In genomic region chr11:10504490-10504889, GRCh38 we compare ENCODE assay signal across 14 cellular contexts.
"Had no signal": no experiment of that assay in that cellular context is flagged by ENCODE, and none has a peak within 500 bp of the region (broad histone marks: within the 10 kb centered on the region; RNA-seq: fewer than 3 reads in every experiment).

No MANE protein-coding gene starts in this region.

- H3K4me3 Mint-ChIP-seq: activated B cell treated with CpG ODN at 0.5 μM for 24 hours; activated CD8-positive, alpha-beta T cell treated with anti-CD3 and anti-CD28 coated beads for 36 hours; activated T-helper 1 cell treated with anti-CD3 and anti-CD28 coated beads, Interleukin-12 subunit alpha, Interleukin-12 subunit beta, Interleukin-2, Interleukin-4 antibody, amounts not matched to agents 30 ng/mL and 10 ng/mL and 1 ng/mL, durations not matched to agents 14 hours and 24 hours and 36 hours; T-helper 2 cell treated with Interferon-gamma antibody and Interleukin-4, amounts not matched to agents 5 μg/mL and 100 μg/mL, for 36 hours had no signal

- H3K27ac Mint-ChIP-seq: activated CD8-positive, alpha-beta T cell treated with anti-CD3 and anti-CD28 coated beads for 36 hours; activated T-helper 1 cell treated with anti-CD3 and anti-CD28 coated beads, Interleukin-12 subunit alpha, Interleukin-12 subunit beta, Interleukin-2, Interleukin-4 antibody, amounts not matched to agents 30 ng/mL and 10 ng/mL and 1 ng/mL, durations not matched to agents 14 hours and 24 hours and 36 hours; T-helper 2 cell treated with Interferon-gamma antibody and Interleukin-4, amounts not matched to agents 5 μg/mL and 100 μg/mL, for 36 hours had no signal

- DNase-seq: activated B cell treated with CpG ODN at 0.5 μM for 24 hours; activated CD4-positive, alpha-beta T cell treated with anti-CD3 and anti-CD28 coated beads for 48 hours; activated CD8-positive, alpha-beta memory T cell treated with anti-CD3 and anti-CD28 coated beads, Interleukin-2, amount 50 U/mL, for 4 hours; activated CD8-positive, alpha-beta T cell treated with anti-CD3 and anti-CD28 coated beads for 36 hours; aorta; heart right ventricle; midbrain; retina; stimulated activated CD4-positive, alpha-beta T cell treated with anti-CD3 and anti-CD28 coated beads, Interleukin-2, amount 100 ng/mL, for 48 hours; stimulated activated naive CD4-positive, alpha-beta T cell; transverse colon had no signal

- H3K4me3 ChIP-seq: gastroesophageal sphincter, heart right ventricle, transverse colon had no signal

- H3K9me3 ChIP-seq: gastroesophageal sphincter, heart right ventricle, transverse colon had no signal

- H3K9me3 Mint-ChIP-seq: activated B cell treated with CpG ODN at 0.5 μM for 24 hours; activated CD8-positive, alpha-beta T cell treated with anti-CD3 and anti-CD28 coated beads for 36 hours; activated T-helper 1 cell treated with anti-CD3 and anti-CD28 coated beads, Interleukin-12 subunit alpha, Interleukin-12 subunit beta, Interleukin-2, Interleukin-4 antibody, amounts not matched to agents 30 ng/mL and 10 ng/mL and 1 ng/mL, durations not matched to agents 14 hours and 24 hours and 36 hours; T-helper 2 cell treated with Interferon-gamma antibody and Interleukin-4, amounts not matched to agents 5 μg/mL and 100 μg/mL, for 36 hours had no signal

- ATAC-seq: activated CD8-positive, alpha-beta T cell treated with anti-CD3 and anti-CD28 coated beads for 36 hours; gastroesophageal sphincter; heart right ventricle had no signal

- H3K27ac ChIP-seq: gastroesophageal sphincter had no signal

- H3K4me1 ChIP-seq: gastroesophageal sphincter, transverse colon had no signal

- H3K27me3 Mint-ChIP-seq: activated B cell treated with CpG ODN at 0.5 μM for 24 hours; activated CD8-positive, alpha-beta T cell treated with anti-CD3 and anti-CD28 coated beads for 36 hours had no signal

- H3K36me3 ChIP-seq: transverse colon had no signal

- H3K27me3 ChIP-seq: gastroesophageal sphincter, heart right ventricle, transverse colon had no signal
